23 cellular contexts compared by ENCODE assay signal in the genomic region with DNA sequence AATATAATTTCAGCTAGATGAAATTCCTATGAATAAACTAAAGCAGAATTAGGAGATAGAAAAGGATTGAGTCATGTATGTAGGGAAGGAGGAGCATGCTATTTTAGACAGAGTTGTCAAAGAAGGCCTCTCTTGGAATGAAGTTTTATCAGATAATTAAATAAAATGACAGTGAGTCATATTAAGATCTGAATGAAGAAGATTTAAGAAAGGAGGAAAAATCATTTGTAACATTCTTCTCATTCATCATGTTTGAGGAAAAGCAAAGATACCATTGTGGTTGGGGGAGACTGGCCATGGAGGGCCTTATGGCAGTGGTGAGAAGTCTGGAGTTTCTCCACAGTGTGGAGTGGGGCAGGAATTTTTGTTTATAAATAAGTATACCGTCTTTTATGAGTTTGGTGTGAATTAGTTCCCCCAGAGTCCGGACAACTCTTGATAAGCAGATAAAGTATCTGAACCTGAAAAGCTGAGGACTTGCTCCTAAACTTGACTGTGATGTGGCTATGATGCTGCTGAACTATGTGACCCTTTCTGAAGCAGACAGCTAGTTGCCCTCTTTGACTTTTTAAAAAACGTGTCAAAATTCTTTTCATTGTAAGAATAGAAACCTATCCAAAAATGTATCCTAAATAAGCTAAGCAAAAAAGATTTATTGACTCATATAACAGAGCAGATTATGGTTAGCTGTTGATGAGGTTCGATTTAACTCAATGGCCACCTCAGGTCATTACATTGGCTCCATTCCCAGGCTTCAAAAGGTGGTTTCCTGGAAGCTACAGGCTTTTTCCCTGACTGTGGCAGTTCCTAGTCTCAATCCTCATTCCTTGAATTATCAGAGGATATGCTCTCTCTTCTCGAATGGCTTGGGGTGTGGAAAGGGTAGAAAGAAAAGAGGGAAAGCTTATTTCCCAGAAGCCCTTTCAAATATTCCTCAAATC.
DNase-seq lines count a peak whose midpoint lies in the region; ATAC-seq, FAIRE-seq and TF ChIP-seq lines count a peak whose summit lies in the region.
"Had no signal": no experiment of that assay in that cellular context is flagged by ENCODE, and none has a peak within 500 bp of the region (broad histone marks: within the 10 kb centered on the region; RNA-seq: fewer than 3 reads in every experiment).

No MANE protein-coding gene starts in this region.

- FAIRE-seq in HepG2 (lab: Jason Lieb, UNC) = no peak
- FAIRE-seq: GM12878 had no signal

- no peak overlapping the region for H3K4me2 ChIP-seq in HepG2 (ENCODE audit: low read depth, low read length)
- H3K4me2 ChIP-seq: KMS-11, PC-9 had no signal

- POLR2A ChIA-PET in HepG2 (lab: Yijun Ruan, JAX) = no interaction called here

- no peak overlapping the region for H3K4me3 Mint-ChIP-seq in osteocyte (ENCODE audit: unreplicated experiment)
- H3K4me3 Mint-ChIP-seq: CD4-positive, CD25-positive, alpha-beta regulatory T cell had no signal

- no peaks in the 10 kb centered on the region for H3K79me2 ChIP-seq in HepG2 (ENCODE audit: insufficient read depth, low read length)

- H3K27me3 Mint-ChIP-seq in osteocyte (ENCODE audit: unreplicated experiment) = no peaks in the 10 kb centered on the region

- intact Hi-C loops in HepG2 (cut with micrococcal nuclease; ENCODE audit: unreplicated experiment) = no loop called here

- no peak overlapping the region for H3K4me3 ChIP-seq in liver (ENCODE audit: low read depth in 1 of 3, low read length in 3 of 3)
- no peak overlapping the region for H3K4me3 ChIP-seq in HepG2 (replicated peaks in 1 of 3; ENCODE audit: insufficient read depth in 1 of 3, low read depth in 2 of 3, low read length in 3 of 3)
- no peak overlapping the region for H3K4me3 ChIP-seq in effector memory CD4-positive, alpha-beta T cell (ENCODE audit: insufficient read depth, low read depth, low read length, poor library complexity, severe bottlenecking)
- H3K4me3 ChIP-seq: GM12878, PC-9 had no signal

- peaks cover 9% of the 10 kb centered on the region for H3K9me3 Mint-ChIP-seq in osteocyte (ENCODE audit: unreplicated experiment)

- H3K27me3 ChIP-seq in liver (ENCODE audit: control insufficient read depth in 4 of 4, insufficient read depth in 4 of 4, low read length in 3 of 4) = no peaks in the 10 kb centered on the region
- no peaks in the 10 kb centered on the region for H3K27me3 ChIP-seq in HepG2 (ENCODE audit: control insufficient read depth in 1 of 2, insufficient read depth in 2 of 2, low read length in 2 of 2)
- no peaks in the 10 kb centered on the region for H3K27me3 ChIP-seq in effector memory CD4-positive, alpha-beta T cell (replicated peaks; ENCODE audit: control insufficient read depth, insufficient read depth, low read length, poor library complexity, severe bottlenecking)
- H3K27me3 ChIP-seq: BE2C had no signal

- H2AFZ ChIP-seq in HepG2 (ENCODE audit: low read length) = no peak overlapping the region
- H2AFZ ChIP-seq: PC-9 had no signal

- H3K36me3 ChIP-seq in liver (ENCODE audit: control insufficient read depth in 4 of 4, insufficient read depth in 3 of 4, low read depth in 1 of 4, low read length in 3 of 4) (no peaks in the 10 kb centered on the region), HepG2 (replicated peaks in 1 of 2; ENCODE audit: control insufficient read depth in 1 of 2, insufficient read depth in 2 of 2, low read length in 2 of 2) (no peaks in the 10 kb centered on the region)
- no peaks in the 10 kb centered on the region for H3K36me3 ChIP-seq in effector memory CD4-positive, alpha-beta T cell (ENCODE audit: control insufficient read depth, insufficient read depth, low read length)
- H3K36me3 ChIP-seq: BE2C had no signal

- TF ChIP-seq RAD21 in liver (IDR thresholded peaks at IDR 0.05) (peak in 1 of 2 donors; percentile 25), HepG2 (CRISPR knock-in tag; IDR thresholded peaks at IDR 0.05) (no peak)

- H3K4me1 Mint-ChIP-seq in osteocyte (ENCODE audit: unreplicated experiment) = no peaks in the 10 kb centered on the region
- H3K4me1 Mint-ChIP-seq: CD4-positive, CD25-positive, alpha-beta regulatory T cell had no signal

- H3K27ac Mint-ChIP-seq in osteocyte (ENCODE audit: unreplicated experiment) = no peak overlapping the region
- H3K27ac Mint-ChIP-seq: CD4-positive, CD25-positive, alpha-beta regulatory T cell had no signal

- no peak for TF ChIP-seq EP300 in HepG2 (IDR thresholded peaks at IDR 0.05; ENCODE audit: low read depth in 2 of 2, low read length in 2 of 2)
- no peak for TF ChIP-seq EP300 in HepG2 (CRISPR knock-in tag; IDR thresholded peaks at IDR 0.05; ENCODE audit: borderline replicate concordance)

- H3K36me3 Mint-ChIP-seq in osteocyte (ENCODE audit: unreplicated experiment) = no peaks in the 10 kb centered on the region
- H3K36me3 Mint-ChIP-seq: CD4-positive, CD25-positive, alpha-beta regulatory T cell had no signal

- ATAC-seq in HepG2 = no peak
- ATAC-seq in SK-N-SH treated with all-trans-retinoic acid at 6 μM for 48 hours = peak; percentile 86
- ATAC-seq in GM21360 (IDR thresholded peaks at IDR 0.05; ENCODE audit: unreplicated experiment) = no peak
- ATAC-seq: GM12878 had no signal

- H4K20me1 ChIP-seq in HepG2 (ENCODE audit: insufficient read depth, low read length) = no peaks in the 10 kb centered on the region

- no TSS peak for BruUV-seq in HepG2 (replicated peaks; lab: Mats Ljungman, UMichigan)

- TF ChIP-seq POLR2A in HepG2 (IDR thresholded peaks at IDR 0.05; ENCODE audit: insufficient read depth in 1 of 2, low read depth in 2 of 2, low read length in 2 of 2) = no peak

- H3K9ac ChIP-seq in liver (ENCODE audit: low read depth in 1 of 2, low read length in 2 of 2) (no peak overlapping the region), HepG2 (ENCODE audit: insufficient read depth, low read depth, low read length) (no peak overlapping the region)
- H3K9ac ChIP-seq: KMS-11 had no signal

- TF ChIP-seq CTCF in liver (IDR thresholded peaks at IDR 0.05; ENCODE audit: low read depth, low read length, missing input control) = no peak
- no peak for TF ChIP-seq CTCF in HepG2 (CRISPR knock-in tag; IDR thresholded peaks at IDR 0.05)
- TF ChIP-seq CTCF in osteocyte (IDR thresholded peaks at IDR 0.05) = no peak

- in situ Hi-C loops in HepG2 (cut with HindIII; ENCODE audit: extremely low pct_ligation_motif_present, low pct_unique_long_range_greater_than_20kb) = no loop called here

- peaks cover 0 to 8% (median 2%) of the 10 kb centered on the region in 4 donors for H3K4me1 ChIP-seq in liver (ENCODE audit: control insufficient read depth in 4 of 4, insufficient read depth in 4 of 4, low read length in 3 of 4)
- no peaks in the 10 kb centered on the region for H3K4me1 ChIP-seq in HepG2 (ENCODE audit: insufficient read depth, low read length)
- no peaks in the 10 kb centered on the region for H3K4me1 ChIP-seq in effector memory CD4-positive, alpha-beta T cell (ENCODE audit: control insufficient read depth, insufficient read depth, low read length, poor library complexity, severe bottlenecking)
- H3K4me1 ChIP-seq: BE2C, Caco-2 had no signal

- H3K27ac ChIP-seq in liver (ENCODE audit: low read depth in 1 of 2, low read length in 2 of 2) (no peak overlapping the region), HepG2 (ENCODE audit: extremely low read length, insufficient read depth, low read length) (no peak overlapping the region)
- no peak overlapping the region for H3K27ac ChIP-seq in effector memory CD4-positive, alpha-beta T cell (ENCODE audit: insufficient read depth, low read length, poor library complexity, severe bottlenecking)
- H3K27ac ChIP-seq: 22Rv1, KMS-11, PC-9 had no signal

- H3K9me3 ChIP-seq in liver (ENCODE audit: control insufficient read depth in 4 of 4, low read length in 3 of 4) = peaks cover 0 to 3% (median 0%) of the 10 kb centered on the region in 4 donors
- peaks cover 15% of the 10 kb centered on the region for H3K9me3 ChIP-seq in HepG2 (ENCODE audit: low read length)
- H3K9me3 ChIP-seq in effector memory CD4-positive, alpha-beta T cell (ENCODE audit: control insufficient read depth, low read length) = no peaks in the 10 kb centered on the region
- H3K9me3 ChIP-seq: BE2C had no signal

- DNase-seq in HepG2 (ENCODE audit: low spot score) = no peak
- DNase-seq in mucosa of gallbladder (ENCODE audit: low spot score) = peak; percentile 27
- no peak for DNase-seq in cerebellum (ENCODE audit: low spot score)
- DNase-seq in effector memory CD4-positive, alpha-beta T cell = no peak
- no peak for DNase-seq in osteocyte (ENCODE audit: extremely low spot score, unreplicated experiment)
- DNase-seq: BE2C; Caco-2; CD4-positive, CD25-positive, alpha-beta regulatory T cell; GF-D8; GOT3; NCI-H1417; NCI-H187; NCI-H2107; NCI-H510A; NCI-H82; PC-9; SW 1271 had no signal

- 52% methylated on average over 5 of the region's 5 CpGs for WGBS in liver
- 1% methylated on average over 5 of the region's 5 CpGs for WGBS in HepG2 (ENCODE audit: low lambda C conversion rate)

- CTCF ChIA-PET in HepG2 (lab: Yijun Ruan, JAX; ENCODE audit: low intra/inter-chr PET ratio, low total read pairs) = no interaction called here

TF ChIP-seq in liver, 16 proteins besides CTCF, POLR2A, EP300 and RAD21 (continues in another document):
- no peak for TF ChIP-seq EGR1 (IDR thresholded peaks at IDR 0.05; ENCODE audit: low read depth in 2 of 2)
- TF ChIP-seq GABPA (IDR thresholded peaks at IDR 0.05 in 1 of 2, conservative IDR thresholded peaks at IDR 0.05 in 1 of 2) = no peak
- TF ChIP-seq RXRA (IDR thresholded peaks at IDR 0.05) = peak; percentile 44 to 60
- TF ChIP-seq FOXA2 (IDR thresholded peaks at IDR 0.05) = no peak
- TF ChIP-seq, protein P1, sequence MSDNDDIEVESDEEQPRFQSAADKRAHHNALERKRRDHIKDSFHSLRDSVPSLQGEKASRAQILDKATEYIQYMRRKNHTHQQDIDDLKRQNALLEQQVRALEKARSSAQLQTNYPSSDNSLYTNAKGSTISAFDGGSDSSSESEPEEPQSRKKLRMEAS (IDR thresholded peaks at IDR 0.05) = no peak

TF ChIP-seq in SK-N-SH treated with all-trans-retinoic acid at 6 μM for 48 hours, 23 proteins besides CTCF, POLR2A, EP300 and RAD21 (continues in another document):
- TF ChIP-seq, protein P2, sequence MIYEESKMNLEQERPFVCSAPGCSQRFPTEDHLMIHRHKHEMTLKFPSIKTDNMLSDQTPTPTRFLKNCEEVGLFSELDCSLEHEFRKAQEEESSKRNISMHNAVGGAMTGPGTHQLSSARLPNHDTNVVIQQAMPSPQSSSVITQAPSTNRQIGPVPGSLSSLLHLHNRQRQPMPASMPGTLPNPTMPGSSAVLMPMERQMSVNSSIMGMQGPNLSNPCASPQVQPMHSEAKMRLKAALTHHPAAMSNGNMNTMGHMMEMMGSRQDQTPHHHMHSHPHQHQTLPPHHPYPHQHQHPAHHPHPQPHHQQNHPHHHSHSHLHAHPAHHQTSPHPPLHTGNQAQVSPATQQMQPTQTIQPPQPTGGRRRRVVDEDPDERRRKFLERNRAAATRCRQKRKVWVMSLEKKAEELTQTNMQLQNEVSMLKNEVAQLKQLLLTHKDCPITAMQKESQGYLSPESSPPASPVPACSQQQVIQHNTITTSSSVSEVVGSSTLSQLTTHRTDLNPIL (CRISPR knock-in tag; IDR thresholded peaks at IDR 0.05; ENCODE audit: low read depth) = no peak
